In genomic region chr20:5881714-5882113, GRCh38 we compare ENCODE assay signal across 26 cellular contexts. TPM values are rescaled to one million over a fixed set of nuclear protein-coding genes. Genes with fewer than 3 reads are reported as not detected.
DNase-seq lines count a peak whose midpoint lies in the region; ATAC-seq and TF ChIP-seq lines count a peak whose summit lies in the region.
"Had no signal": no experiment of that assay in that cellular context is flagged by ENCODE, and none has a peak within 500 bp of the region (broad histone marks: within the 10 kb centered on the region; RNA-seq: fewer than 3 reads in every experiment).

No MANE protein-coding gene starts in this region.

- H3K9me3 ChIP-seq in BLaER1 treated with 17β-estradiol and CSF1 and Interleukin-3, amounts not matched to agents 10 nM and 100 nM (replicated peaks in 1 of 11) = no peaks in the 10 kb centered on the region; a peak in 1 of 22 replicates
- H3K9me3 ChIP-seq in T-helper 17 cell (ENCODE audit: control insufficient read depth, low read length, poor library complexity, severe bottlenecking) (no peaks in the 10 kb centered on the region), tibial artery (no peaks in the 10 kb centered on the region)
- H3K9me3 ChIP-seq: ovary, Peyer's patch had no signal

- intact Hi-C loops in left colon (cut with DNase I, micrococcal nuclease) (no loop called here), tibial artery (cut with DNase I; ENCODE audit: low total_unique reads) (loop anchor here (10.0 kb wide), 1 partner anchor 763 kb away; no protein-coding TSS in a partner anchor)

- ATAC-seq in T-helper 17 cell (no peak), left colon (peak; percentile 34)
- ATAC-seq: activated CD4-positive, alpha-beta T cell treated with anti-CD3 and anti-CD28 coated beads for 36 hours; activated naive CD8-positive, alpha-beta T cell treated with anti-CD3 and anti-CD28 coated beads, Interleukin-2, amount 50 U/mL, for 24 hours; esophagus mucosa; K562; naive thymus-derived CD4-positive, alpha-beta T cell; stimulated activated naive B cell treated with anti-CD40 and anti-IgM and Interleukin-4, amounts not matched to agents 10 μg/mL and 1 μg/mL and 100 μg/mL, for 72 hours had no signal

- no peak for TF ChIP-seq CTCF in tibial artery (IDR thresholded peaks at IDR 0.05)

- peak overlapping the region; percentile 11 to 64 (median 44); a peak in 18 of 22 replicates for H3K4me2 ChIP-seq in BLaER1 treated with 17β-estradiol and CSF1 and Interleukin-3, amounts not matched to agents 10 nM and 100 nM
- H3K4me2 ChIP-seq: hepatocyte had no signal

- peak overlapping the region; percentile 1 for H3K27ac Mint-ChIP-seq in T-helper 17 cell
- H3K27ac Mint-ChIP-seq: activated CD4-positive, alpha-beta T cell treated with anti-CD3 and anti-CD28 coated beads for 36 hours; activated naive CD8-positive, alpha-beta T cell treated with anti-CD3 and anti-CD28 coated beads, Interleukin-2, amount 50 U/mL, for 24 hours; mesothelial cell of epicardium; naive thymus-derived CD4-positive, alpha-beta T cell; stimulated activated naive B cell treated with anti-CD40 and anti-IgM and Interleukin-4, amounts not matched to agents 10 μg/mL and 1 μg/mL and 100 μg/mL, for 72 hours had no signal

- peaks cover 7% of the 10 kb centered on the region for H3K4me1 Mint-ChIP-seq in T-helper 17 cell
- H3K4me1 Mint-ChIP-seq: activated naive CD8-positive, alpha-beta T cell treated with anti-CD3 and anti-CD28 coated beads, Interleukin-2, amount 50 U/mL, for 24 hours; mesothelial cell of epicardium had no signal

- no peak overlapping the region for H3K4me3 Mint-ChIP-seq in T-helper 17 cell
- H3K4me3 Mint-ChIP-seq: activated CD4-positive, alpha-beta T cell treated with anti-CD3 and anti-CD28 coated beads for 36 hours; activated naive CD8-positive, alpha-beta T cell treated with anti-CD3 and anti-CD28 coated beads, Interleukin-2, amount 50 U/mL, for 24 hours; mesothelial cell of epicardium; stimulated activated naive B cell treated with anti-CD40 and anti-IgM and Interleukin-4, amounts not matched to agents 10 μg/mL and 1 μg/mL and 100 μg/mL, for 72 hours had no signal

- peaks cover 21% of the 10 kb centered on the region for H3K27me3 Mint-ChIP-seq in T-helper 17 cell

- H4K20me1 ChIP-seq in BLaER1 treated with 17β-estradiol and CSF1 and Interleukin-3, amounts not matched to agents 10 nM and 100 nM = no peaks in the 10 kb centered on the region

- peaks cover 6% of the 10 kb centered on the region for H3K36me3 Mint-ChIP-seq in T-helper 17 cell (ENCODE audit: low read depth)
- H3K36me3 Mint-ChIP-seq: mesothelial cell of epicardium; stimulated activated naive B cell treated with anti-CD40 and anti-IgM and Interleukin-4, amounts not matched to agents 10 μg/mL and 1 μg/mL and 100 μg/mL, for 72 hours had no signal

- H3K27me3 ChIP-seq in BLaER1 treated with 17β-estradiol and CSF1 and Interleukin-3, amounts not matched to agents 10 nM and 100 nM = no peaks in the 10 kb centered on the region
- H3K27me3 ChIP-seq in tibial artery = peaks cover 0 to 3% of the 10 kb centered on the region in 2 donors
- H3K27me3 ChIP-seq: hepatocyte, ovary, Peyer's patch had no signal

- peaks cover 6 to 20% (median 9%) of the 10 kb centered on the region in 10 experiments; a peak in 14 of 20 replicates for H3K4me1 ChIP-seq in BLaER1 treated with 17β-estradiol and CSF1 and Interleukin-3, amounts not matched to agents 10 nM and 100 nM
- H3K4me1 ChIP-seq in tibial artery = no peaks in the 10 kb centered on the region
- H3K4me1 ChIP-seq: Peyer's patch had no signal

- H3K9ac ChIP-seq in BLaER1 treated with 17β-estradiol and CSF1 and Interleukin-3, amounts not matched to agents 10 nM and 100 nM = 0 out of 22 replicates have a peak overlapping the region, but pooled peaks of 1 of the 11 experiments have one; percentile 21

- H3K36me3 ChIP-seq in BLaER1 treated with 17β-estradiol and CSF1 and Interleukin-3, amounts not matched to agents 10 nM and 100 nM = no peaks in the 10 kb centered on the region
- H3K36me3 ChIP-seq in tibial artery = no peaks in the 10 kb centered on the region
- H3K36me3 ChIP-seq: ovary, Peyer's patch had no signal

- DNase-seq in MV-4-11 (lab: John Stamatoyannopoulos, UW) = peak; percentile 23
- DNase-seq in T-helper 17 cell = no peak
- DNase-seq in left colon = no peak
- no peak for DNase-seq in tibial artery
- DNase-seq in activated T-cell treated with anti-CD3 and anti-CD28 coated beads, Interleukin-2, amount 50 U/mL, for 48 hours = no peak
- no peak for DNase-seq in activated CD4-positive, CD25-positive, alpha-beta regulatory T cell treated with anti-CD3 and anti-CD28 coated beads, Interleukin-2, amount 50 U/mL, for 72 hours
- DNase-seq: activated CD4-positive, alpha-beta T cell treated with anti-CD3 and anti-CD28 coated beads for 36 hours; activated gamma-delta T cell treated with Interleukin-2 at 50 U/mL for 16 hours; activated naive CD8-positive, alpha-beta T cell treated with anti-CD3 and anti-CD28 coated beads, Interleukin-2, amount 50 U/mL, for 24 hours; effector CD8-positive, alpha-beta T cell; foreskin melanocyte; naive thymus-derived CD4-positive, alpha-beta T cell; NCI-H2029; NCI-H226; NCI-H774; ovary; Peyer's patch; stimulated activated CD4-positive, alpha-beta T cell treated with anti-CD3 and anti-CD28 coated beads, Interleukin-4, amount 100 ng/mL, for 1 hour; stimulated activated naive B cell treated with anti-CD40 and anti-IgM and Interleukin-4, amounts not matched to agents 10 μg/mL and 1 μg/mL and 100 μg/mL, for 72 hours; T-helper 1 cell had no signal

- H3K4me3 ChIP-seq in BLaER1 treated with 17β-estradiol and CSF1 and Interleukin-3, amounts not matched to agents 10 nM and 100 nM = no peak overlapping the region
- no peak overlapping the region for H3K4me3 ChIP-seq in tibial artery
- H3K4me3 ChIP-seq: hepatocyte, K562, ovary, Peyer's patch had no signal

- peak overlapping the region in 5 of 11 experiments; percentile 4 to 63 (median 29); a peak in 6 of 22 replicates for H3K27ac ChIP-seq in BLaER1 treated with 17β-estradiol and CSF1 and Interleukin-3, amounts not matched to agents 10 nM and 100 nM
- no peak overlapping the region for H3K27ac ChIP-seq in tibial artery
- H3K27ac ChIP-seq: hepatocyte, ovary, Peyer's patch had no signal

RNA-seq across cellular contexts. Expression of gene CHGB, which starts 29.6 kb away (rescaled TPM):
- under 1 TPM; 0.13 to 0.15 TPM for total RNA-seq in T-helper 17 cell
- total RNA-seq in left colon = 1 to 10 TPM; 3.4 to 4.2 TPM
- total RNA-seq: chondrocyte, K562 had no signal
